In the genomic region with DNA sequence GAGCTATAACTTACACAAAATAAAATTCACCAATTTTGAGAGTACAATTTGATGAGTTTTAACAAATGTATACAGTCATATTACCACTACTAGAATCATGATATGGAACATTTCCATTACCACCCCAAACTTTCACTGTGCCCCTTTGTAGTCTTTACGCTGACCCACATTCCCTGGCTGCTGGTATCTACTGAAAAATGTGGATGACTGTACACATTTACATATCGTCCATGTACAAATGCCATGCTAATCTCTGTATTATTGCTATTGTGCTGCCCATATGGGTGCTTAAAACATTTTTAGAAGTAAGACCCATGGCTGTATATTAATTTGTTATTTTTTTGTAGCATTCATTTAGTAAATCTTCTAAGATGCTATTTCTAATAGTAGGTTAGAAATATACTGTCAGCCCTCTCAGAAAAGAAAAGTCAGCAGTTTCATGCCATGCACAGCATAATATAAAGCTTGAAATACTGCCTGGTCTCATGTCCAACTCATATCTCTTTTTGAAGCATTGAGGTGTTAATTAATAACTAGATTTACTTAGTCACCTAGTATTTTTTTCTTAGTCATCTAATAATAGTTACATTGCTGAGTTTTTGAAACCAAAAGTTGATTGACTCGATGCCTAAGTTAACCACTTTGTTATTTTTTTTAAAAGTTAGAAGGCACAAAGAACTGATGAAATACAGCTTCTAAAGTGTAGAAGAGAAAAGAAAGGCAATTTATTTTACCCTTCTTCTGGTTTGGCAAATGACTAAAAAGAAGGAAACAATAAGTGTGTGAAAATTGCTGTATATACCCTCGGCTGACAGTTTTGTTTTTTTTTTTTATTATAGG, we compare ENCODE assay signal across 11 cellular contexts.
A peak's percentile ranks its signal among the peaks of the same experiment; 100 is the strongest.
DNase-seq lines count a peak whose midpoint lies in the region; ATAC-seq and TF ChIP-seq lines count a peak whose summit lies in the region.
"Had no signal": no experiment of that assay in that cellular context is flagged by ENCODE, and none has a peak within 500 bp of the region (broad histone marks: within the 10 kb centered on the region; RNA-seq: fewer than 3 reads in every experiment).

No MANE protein-coding gene starts in this region.

- H3K27ac Mint-ChIP-seq in activated CD8-positive, alpha-beta memory T cell treated with anti-CD3 and anti-CD28 coated beads, Interleukin-2, amount 10 ng/mL, durations not matched to agents 7 days and 5 days = no peak overlapping the region

- H3K9me3 Mint-ChIP-seq in activated CD8-positive, alpha-beta memory T cell treated with anti-CD3 and anti-CD28 coated beads, Interleukin-2, amount 10 ng/mL, durations not matched to agents 7 days and 5 days (ENCODE audit: low read depth) = no peaks in the 10 kb centered on the region

- H3K27me3 Mint-ChIP-seq in activated CD8-positive, alpha-beta memory T cell treated with anti-CD3 and anti-CD28 coated beads, Interleukin-2, amount 10 ng/mL, durations not matched to agents 7 days and 5 days = no peaks in the 10 kb centered on the region

- in situ Hi-C loops in GM13977 (cut with MboI; ENCODE audit: low pct_unique_long_range_greater_than_20kb, low sequenced_read_pairs, unreplicated experiment) = no loop called here

- CTCF ChIA-PET in activated CD8-positive, alpha-beta memory T cell treated with anti-CD3 and anti-CD28 coated beads, Interleukin-2, amount 10 ng/mL, durations not matched to agents 7 days and 5 days (lab: Charles Lee) = no interaction called here
- CTCF ChIA-PET in HEK293T (lab: Yijun Ruan, JAX) = no interaction called here

- no peak overlapping the region for H3K4me3 ChIP-seq in SJCRH30
- H3K4me3 ChIP-seq: BLaER1 treated with 17β-estradiol and CSF1 and Interleukin-3, amounts not matched to agents 10 nM and 100 nM had no signal

- no peaks in the 10 kb centered on the region for H3K27me3 ChIP-seq in SJCRH30
- H3K27me3 ChIP-seq: BLaER1 treated with 17β-estradiol and CSF1 and Interleukin-3, amounts not matched to agents 10 nM and 100 nM had no signal

- no peaks in the 10 kb centered on the region for H3K9me3 ChIP-seq in SJCRH30 (replicated peaks)
- H3K9me3 ChIP-seq: BLaER1 treated with 17β-estradiol and CSF1 and Interleukin-3, amounts not matched to agents 10 nM and 100 nM had no signal

- peaks cover 48% of the 10 kb centered on the region for H3K4me1 ChIP-seq in SJCRH30

- TF ChIP-seq CTCF in GM13977 (IDR thresholded peaks at IDR 0.05; ENCODE audit: extremely low read depth, insufficient read depth, missing control alignments) (no peak), GM20000 (IDR thresholded peaks at IDR 0.05; ENCODE audit: extremely low read depth, missing control alignments) (no peak)

- H3K36me3 Mint-ChIP-seq in activated CD8-positive, alpha-beta memory T cell treated with anti-CD3 and anti-CD28 coated beads, Interleukin-2, amount 10 ng/mL, durations not matched to agents 7 days and 5 days = no peaks in the 10 kb centered on the region

- no peaks in the 10 kb centered on the region for H3K36me3 ChIP-seq in SJCRH30
- H3K36me3 ChIP-seq: BLaER1 treated with 17β-estradiol and CSF1 and Interleukin-3, amounts not matched to agents 10 nM and 100 nM had no signal

- POLR2A ChIA-PET in HEK293T (lab: Yijun Ruan, JAX) = no interaction called here

- ATAC-seq in HG03045 (IDR thresholded peaks at IDR 0.05; ENCODE audit: unreplicated experiment) = peak; percentile 68
- no peak for ATAC-seq in activated CD8-positive, alpha-beta memory T cell treated with anti-CD3 and anti-CD28 coated beads, Interleukin-2, amount 10 ng/mL, durations not matched to agents 7 days and 5 days

- H3K4me1 Mint-ChIP-seq in activated CD8-positive, alpha-beta memory T cell treated with anti-CD3 and anti-CD28 coated beads, Interleukin-2, amount 10 ng/mL, durations not matched to agents 7 days and 5 days = peaks cover under 1% of the 10 kb centered on the region

- H3K27ac ChIP-seq in SJCRH30 = peak overlapping the region; percentile 78
- H3K27ac ChIP-seq: BLaER1 treated with 17β-estradiol and CSF1 and Interleukin-3, amounts not matched to agents 10 nM and 100 nM had no signal

- H3K4me3 Mint-ChIP-seq in activated CD8-positive, alpha-beta memory T cell treated with anti-CD3 and anti-CD28 coated beads, Interleukin-2, amount 10 ng/mL, durations not matched to agents 7 days and 5 days = no peak overlapping the region

- DNase-seq in GM13977 (ENCODE audit: low spot score) = peak; percentile 15
- peak; percentile 19 for DNase-seq in GM20000 (ENCODE audit: low spot score)
- peak in 1 of 2 experiments; percentile 26 for DNase-seq in SJCRH30
- no peak for DNase-seq in activated CD8-positive, alpha-beta memory T cell treated with anti-CD3 and anti-CD28 coated beads, Interleukin-2, amount 10 ng/mL, durations not matched to agents 7 days and 5 days
- DNase-seq in NOMO-1 treated with DMSO at 0.1 percent for 48 hours (lab: John Stamatoyannopoulos, UW; ENCODE audit: unreplicated experiment) = no peak
- no peak for DNase-seq in NCI-H2029 (lab: John Stamatoyannopoulos, UW)
- DNase-seq in HEK293T (ENCODE audit: extremely low spot score) = no peak
- DNase-seq: activated gamma-delta T cell, NCI-H69 had no signal

TF ChIP-seq in HEK293T, 16 proteins besides CTCF, POLR2A, EP300 and RAD21:
- TF ChIP-seq FOXA1 (IDR thresholded peaks at IDR 0.05) = no peak
- no peak for TF ChIP-seq HDGF (IDR thresholded peaks at IDR 0.05; ENCODE audit: borderline replicate concordance)
- no peak for TF ChIP-seq FOXM1 (IDR thresholded peaks at IDR 0.05; ENCODE audit: borderline replicate concordance)
- no peak for TF ChIP-seq BHLHE40 (IDR thresholded peaks at IDR 0.05; ENCODE audit: borderline replicate concordance)
- no peak for TF ChIP-seq TARDBP (IDR thresholded peaks at IDR 0.05)
- TF ChIP-seq ARNT (IDR thresholded peaks at IDR 0.05) = no peak
- TF ChIP-seq L3MBTL2 (conservative IDR thresholded peaks at IDR 0.05) = no peak
- no peak for TF ChIP-seq NFRKB (IDR thresholded peaks at IDR 0.05)
- TF ChIP-seq ZNF384 (IDR thresholded peaks at IDR 0.05) = no peak
- TF ChIP-seq, protein P1, sequence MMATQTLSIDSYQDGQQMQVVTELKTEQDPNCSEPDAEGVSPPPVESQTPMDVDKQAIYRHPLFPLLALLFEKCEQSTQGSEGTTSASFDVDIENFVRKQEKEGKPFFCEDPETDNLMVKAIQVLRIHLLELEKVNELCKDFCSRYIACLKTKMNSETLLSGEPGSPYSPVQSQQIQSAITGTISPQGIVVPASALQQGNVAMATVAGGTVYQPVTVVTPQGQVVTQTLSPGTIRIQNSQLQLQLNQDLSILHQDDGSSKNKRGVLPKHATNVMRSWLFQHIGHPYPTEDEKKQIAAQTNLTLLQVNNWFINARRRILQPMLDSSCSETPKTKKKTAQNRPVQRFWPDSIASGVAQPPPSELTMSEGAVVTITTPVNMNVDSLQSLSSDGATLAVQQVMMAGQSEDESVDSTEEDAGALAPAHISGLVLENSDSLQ (IDR thresholded peaks at IDR 0.05) = no peak
- TF ChIP-seq LEF1 (IDR thresholded peaks at IDR 0.05; ENCODE audit: borderline replicate concordance) = no peak

Comparison
In these comparisons a context has a peak if more than half of its experiments do, and no peak if none do; other contexts are left out.
1. DNase-seq: peak in GM13977 (single experiment) and GM20000 (single experiment); none in activated CD8-positive, alpha-beta memory T cell treated with anti-CD3 and anti-CD28 coated beads, Interleukin-2, amount 10 ng/mL, durations not matched to agents 7 days and 5 days (single experiment), NOMO-1 treated with DMSO at 0.1 percent for 48 hours (single experiment), NCI-H2029 (single experiment) and HEK293T (single experiment).